In genomic region chr2:76341439-76341838, GRCh38 we compare ENCODE assay signal across 28 cellular contexts.
"Had no signal": no experiment of that assay in that cellular context is flagged by ENCODE, and none has a peak within 500 bp of the region (broad histone marks: within the 10 kb centered on the region; RNA-seq: fewer than 3 reads in every experiment).

No MANE protein-coding gene starts in this region.

- H3K9me3 ChIP-seq: ovary, psoas muscle, testis, tibial artery, transverse colon, uterus had no signal

- ATAC-seq: natural killer cell; psoas muscle; right cardiac atrium; sciatic nerve; stimulated activated memory B cell treated with anti-CD40 and anti-IgM and Interleukin-4, amounts not matched to agents 10 μg/mL and 1 μg/mL and 100 μg/mL, for 72 hours; stimulated activated naive CD8-positive, alpha-beta T cell treated with anti-CD3 and anti-CD28 coated beads, Interleukin-15, amount 100 ng/mL, for 72 hours; stimulated activated naive CD8-positive, alpha-beta T cell treated with anti-CD3 and anti-CD28 coated beads, Interleukin-15, Interleukin-2, amounts not matched to agents 100 U/mL and 50 U/mL, for 24 hours; upper lobe of right lung had no signal

- DNase-seq: natural killer cell; occipital lobe; ovary; posterior cingulate gyrus; psoas muscle; right cardiac atrium; spleen; stimulated activated CD4-positive, alpha-beta T cell treated with anti-CD3 and anti-CD28 coated beads, Interleukin-12 subunit alpha, Interleukin-12 subunit beta, amount 100 ng/mL, for 4 hours; stimulated activated CD4-positive, alpha-beta T cell treated with anti-CD3 and anti-CD28 coated beads, Interleukin-1b, Interleukin-23, amount 100 ng/mL, for 48 hours; stimulated activated CD4-positive, alpha-beta T cell treated with anti-CD3 and anti-CD28 coated beads, Interleukin-4, amount 100 ng/mL, for 1 hour; stimulated activated CD4-positive, alpha-beta T cell treated with anti-CD3 and anti-CD28 coated beads, Interleukin-4, amount 100 ng/mL, for 4 hours; stimulated activated CD8-positive, alpha-beta memory T cell treated with anti-CD3 and anti-CD28 coated beads, Interleukin-4, amount 100 ng/mL, for 48 hours; stimulated activated naive CD4-positive, alpha-beta T cell; stimulated activated naive CD8-positive, alpha-beta T cell treated with anti-CD3 and anti-CD28 coated beads, Interleukin-15, amount 100 ng/mL, for 72 hours; stimulated activated naive CD8-positive, alpha-beta T cell treated with anti-CD3 and anti-CD28 coated beads, Interleukin-15, Interleukin-2, amounts not matched to agents 100 U/mL and 50 U/mL, for 24 hours; substantia nigra; testis; tibial artery; transverse colon; upper lobe of right lung; uterus had no signal

- H3K4me1 ChIP-seq: neural progenitor cell, parathyroid adenoma, psoas muscle, spleen, suprapubic skin, testis, tibial artery, transverse colon, upper lobe of right lung, uterus had no signal

- H3K36me3 ChIP-seq: neural progenitor cell, ovary, spleen, suprapubic skin, tibial artery, transverse colon, upper lobe of right lung, uterus had no signal

- H3K9ac ChIP-seq: neural progenitor cell, parathyroid adenoma had no signal

- H3K27me3 ChIP-seq: neural progenitor cell, ovary, spleen, suprapubic skin, testis, tibial artery, transverse colon, upper lobe of right lung, uterus had no signal

- H3K4me3 ChIP-seq: neural progenitor cell, ovary, psoas muscle, skin epidermis, smooth muscle cell, spleen, suprapubic skin, testis, tibial artery, transverse colon, upper lobe of right lung, uterus had no signal

- H3K79me2 ChIP-seq: parathyroid adenoma had no signal

- H2AFZ ChIP-seq: neural progenitor cell, parathyroid adenoma had no signal

- H3K27ac ChIP-seq: neural progenitor cell, ovary, parathyroid adenoma, psoas muscle, skin epidermis, spleen, suprapubic skin, testis, tibial artery, transverse colon, upper lobe of right lung, uterus had no signal

- H3K4me2 ChIP-seq: neural progenitor cell, smooth muscle cell had no signal
